26 cellular contexts compared by ENCODE assay signal in genomic region chr17:61047517-61047916, GRCh38.
"Had no signal": no experiment of that assay in that cellular context is flagged by ENCODE, and none has a peak within 500 bp of the region (broad histone marks: within the 10 kb centered on the region; RNA-seq: fewer than 3 reads in every experiment).

No MANE protein-coding gene starts in this region.

- ATAC-seq: esophagus mucosa; gastrocnemius medialis; left lobe of liver; lower lobe of right lung; natural killer cell; right lobe of liver; stimulated activated naive CD8-positive, alpha-beta T cell treated with anti-CD3 and anti-CD28 coated beads, Interleukin-15, amount 100 ng/mL, for 72 hours had no signal

- H3K9me3 Mint-ChIP-seq: dendritic cell treated with granulocyte-macrophage colony-stimulating factor and Interleukin-4, amounts not matched to agents 40 ng/mL and 50 ng/mL, for 4 days; endodermal cell; natural killer cell; neural crest cell; stimulated activated naive CD8-positive, alpha-beta T cell treated with anti-CD3 and anti-CD28 coated beads, Interleukin-15, amount 100 ng/mL, for 72 hours had no signal

- H3K4me3 ChIP-seq: gastrocnemius medialis, lower lobe of right lung, right lobe of liver, thyroid gland, vagina had no signal

- H3K36me3 Mint-ChIP-seq: natural killer cell had no signal

- H3K27me3 ChIP-seq: gastrocnemius medialis, right lobe of liver, thyroid gland, vagina had no signal

- H3K4me1 Mint-ChIP-seq: endodermal cell had no signal

- H3K27ac ChIP-seq: epithelial cell of prostate, gastrocnemius medialis, lower lobe of right lung, parathyroid adenoma, right lobe of liver, thyroid gland, vagina had no signal

- H3K4me1 ChIP-seq: gastrocnemius medialis, parathyroid adenoma, vagina had no signal

- H3K9me3 ChIP-seq: gastrocnemius medialis, lower lobe of right lung, right lobe of liver, thyroid gland, vagina had no signal

- H3K4me3 Mint-ChIP-seq: dendritic cell treated with granulocyte-macrophage colony-stimulating factor and Interleukin-4, amounts not matched to agents 40 ng/mL and 50 ng/mL, for 4 days; endodermal cell; natural killer cell; neural crest cell; stimulated activated naive CD8-positive, alpha-beta T cell treated with anti-CD3 and anti-CD28 coated beads, Interleukin-15, amount 100 ng/mL, for 72 hours had no signal

- H3K27ac Mint-ChIP-seq: dendritic cell treated with granulocyte-macrophage colony-stimulating factor and Interleukin-4, amounts not matched to agents 40 ng/mL and 50 ng/mL, for 4 days; endodermal cell; progenitor cell of endocrine pancreas; stimulated activated naive CD8-positive, alpha-beta T cell treated with anti-CD3 and anti-CD28 coated beads, Interleukin-15, amount 100 ng/mL, for 72 hours had no signal

- H3K36me3 ChIP-seq: gastrocnemius medialis, lower lobe of right lung, right lobe of liver, thyroid gland, vagina had no signal

- DNase-seq: effector CD8-positive, alpha-beta T cell; endodermal cell; foreskin fibroblast; gastrocnemius medialis; head of caudate nucleus; kidney; lower lobe of right lung; natural killer cell; right lobe of liver; small intestine; stimulated activated CD4-positive, alpha-beta T cell treated with anti-CD3 and anti-CD28 coated beads, Interleukin-12 subunit alpha, Interleukin-12 subunit beta, amount 100 ng/mL, for 4 hours; stimulated activated CD4-positive, alpha-beta T cell treated with anti-CD3 and anti-CD28 coated beads, Interleukin-1b, Interleukin-23, amount 100 ng/mL, for 48 hours; stimulated activated CD4-positive, alpha-beta T cell treated with anti-CD3 and anti-CD28 coated beads, Interleukin-4, amount 100 ng/mL, for 1 hour; stimulated activated CD8-positive, alpha-beta memory T cell treated with anti-CD3 and anti-CD28 coated beads, Interleukin-4, amount 100 ng/mL, for 48 hours; stimulated activated naive CD4-positive, alpha-beta T cell; stimulated activated naive CD8-positive, alpha-beta T cell treated with anti-CD3 and anti-CD28 coated beads, Interleukin-15, amount 100 ng/mL, for 72 hours; thyroid gland; trophoblast cell had no signal

- H3K9ac ChIP-seq: parathyroid adenoma had no signal

- H3K27me3 Mint-ChIP-seq: dendritic cell treated with granulocyte-macrophage colony-stimulating factor and Interleukin-4, amounts not matched to agents 40 ng/mL and 50 ng/mL, for 4 days; progenitor cell of endocrine pancreas; stimulated activated naive CD8-positive, alpha-beta T cell treated with anti-CD3 and anti-CD28 coated beads, Interleukin-15, amount 100 ng/mL, for 72 hours had no signal
